9 cellular contexts compared by ENCODE assay signal in the genomic region with DNA sequence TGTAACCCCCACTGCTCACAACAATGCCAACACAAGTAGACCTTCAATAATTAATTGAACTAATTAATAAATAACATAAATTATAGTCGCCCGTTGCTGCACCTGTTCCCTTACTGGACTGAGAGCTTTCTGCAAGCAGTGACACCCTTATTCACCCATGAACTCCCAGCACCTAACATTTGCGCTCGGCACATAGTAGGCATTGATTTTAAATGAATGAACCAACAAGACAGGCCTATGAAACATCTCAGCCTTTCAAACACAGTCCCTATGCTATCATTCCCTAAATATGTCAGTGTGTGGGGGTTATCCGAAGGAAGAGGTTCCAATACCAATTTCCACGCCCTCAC. TPM values are rescaled to one million over a fixed set of nuclear protein-coding genes. Genes with fewer than 3 reads are reported as not detected.
A peak's percentile ranks its signal among the peaks of the same experiment; 100 is the strongest.
DNase-seq lines count a peak whose midpoint lies in the region; ATAC-seq and TF ChIP-seq lines count a peak whose summit lies in the region.
"Had no signal": no experiment of that assay in that cellular context is flagged by ENCODE, and none has a peak within 500 bp of the region (broad histone marks: within the 10 kb centered on the region; RNA-seq: fewer than 3 reads in every experiment).

No MANE protein-coding gene starts in this region.

- intact Hi-C loops in posterior vena cava (cut with DNase I) = loop anchor here in 1 of 2 donors (10.0 kb wide), 1 partner anchor 55 kb away; no protein-coding TSS in a partner anchor

- peak overlapping the region; percentile 94 for H3K27ac Mint-ChIP-seq in T-helper 17 cell

- H3K4me3 ChIP-seq in GM12865 (ENCODE audit: low read depth, low read length) (peak overlapping the region; percentile 78), skeletal muscle cell (ENCODE audit: low read depth, low read length) (peak overlapping the region; percentile 75)

- H3K4me1 Mint-ChIP-seq in T-helper 17 cell = peaks cover 53% of the 10 kb centered on the region

- peaks cover 2% of the 10 kb centered on the region for H3K36me3 Mint-ChIP-seq in T-helper 17 cell (ENCODE audit: low read depth)

- no peak for DNase-seq in GM12865 (ENCODE audit: low read depth)
- DNase-seq in T-helper 17 cell = no peak
- no peak for DNase-seq in foreskin keratinocyte
- DNase-seq in skeletal muscle cell (ENCODE audit: low read depth) = no peak
- DNase-seq in mesenteric fat pad (ENCODE audit: low spot score) = no peak
- no peak for DNase-seq in posterior vena cava (ENCODE audit: low spot score)
- no peak for DNase-seq in SK-N-DZ (ENCODE audit: low spot score)
- no peak for DNase-seq in H4 (ENCODE audit: low spot score)
- DNase-seq: SHP77 had no signal

- peak overlapping the region; percentile 77 for H3K27ac ChIP-seq in foreskin keratinocyte

- TF ChIP-seq CTCF in GM12865 (IDR thresholded peaks at IDR 0.05; ENCODE audit: insufficient read depth, low read depth, low read length, missing control alignments) = no peak
- no peak for TF ChIP-seq CTCF in foreskin keratinocyte (conservative IDR thresholded peaks at IDR 0.05)

- ATAC-seq in T-helper 17 cell (no peak), foreskin keratinocyte (no peak)

- H3K4me3 Mint-ChIP-seq in T-helper 17 cell = peak overlapping the region; percentile 98

- H3K4me1 ChIP-seq in foreskin keratinocyte = peaks cover 6% of the 10 kb centered on the region

- H3K9me3 ChIP-seq in T-helper 17 cell (ENCODE audit: control insufficient read depth, low read length, poor library complexity, severe bottlenecking) = no peaks in the 10 kb centered on the region

- no peaks in the 10 kb centered on the region for H3K27me3 Mint-ChIP-seq in T-helper 17 cell

- no peaks in the 10 kb centered on the region for H3K27me3 ChIP-seq in foreskin keratinocyte

RNA-seq across cellular contexts. Expression of a gene that starts 1.1 kb away (rescaled TPM):
- total RNA-seq in T-helper 17 cell (10 to 100 TPM; 53.1 to 60.8 TPM), foreskin keratinocyte (50.8 and 53.8 TPM in 2 replicates), mesenteric fat pad (34.7 TPM), posterior vena cava (10 to 100 TPM; 37.7 to 39.0 TPM)
- 18.2 and 23.2 TPM in 2 replicates for polyA plus RNA-seq in foreskin keratinocyte
- polyA plus RNA-seq in SK-N-DZ (2014; cell fraction: cytosol; rRNA removed) = 121 and 123 TPM in 2 replicates
- polyA plus RNA-seq in SK-N-DZ (2014; cell fraction: nucleus; rRNA removed) = 70.1 and 70.4 TPM in 2 replicates
- 56.1 and 60.0 TPM in 2 replicates for total RNA-seq in H4 (2014; rRNA removed; shearing (Covaris generic))

RNA-seq across cellular contexts. Expression of a gene that starts 1.3 kb away (rescaled TPM):
- 1 to 10 TPM; 1.7 to 2.5 TPM for total RNA-seq in T-helper 17 cell
- total RNA-seq in foreskin keratinocyte = 0.60 and 0.92 TPM in 2 replicates
- polyA plus RNA-seq in foreskin keratinocyte = 0.22 and 0.43 TPM in 2 replicates
- total RNA-seq in mesenteric fat pad = 1.1 TPM
- 1 to 10 TPM; 1.2 to 1.9 TPM for total RNA-seq in posterior vena cava
- polyA plus RNA-seq in SK-N-DZ (2014; cell fraction: cytosol; rRNA removed) = 25.4 and 33.8 TPM in 2 replicates
- 21.9 and 46.6 TPM in 2 replicates for polyA plus RNA-seq in SK-N-DZ (2014; cell fraction: nucleus; rRNA removed)
- total RNA-seq in H4 (2014; rRNA removed; shearing (Covaris generic)) = 0.08 and 1.2 TPM in 2 replicates
